In genomic region chr1:46131093-46131492, GRCh38 we compare ENCODE assay signal across 8 cellular contexts. TPM values are rescaled to one million over a fixed set of nuclear protein-coding genes. Genes with fewer than 3 reads are reported as not detected.
DNase-seq lines count a peak whose midpoint lies in the region; ATAC-seq and TF ChIP-seq lines count a peak whose summit lies in the region.

No MANE protein-coding gene starts in this region.

- no peak for DNase-seq in cardiac muscle cell (ENCODE audit: low read depth in 1 of 2, low spot score in 1 of 2)
- DNase-seq in cardiac septum (ENCODE audit: low spot score) = no peak
- no peak for DNase-seq in activated B cell treated with CpG ODN at 0.5 μM for 24 hours
- DNase-seq in immature natural killer cell = no peak
- no peak for DNase-seq in tibial nerve (ENCODE audit: low spot score in 2 of 2)
- no peak for DNase-seq in NCI-H524 treated with DMSO at 0.1 percent for 48 hours (lab: John Stamatoyannopoulos, UW)

- no peak for TF ChIP-seq CTCF in cardiac muscle cell (IDR thresholded peaks at IDR 0.05; ENCODE audit: low read depth, low read length)
- no peak for TF ChIP-seq CTCF in activated B cell treated with CpG ODN at 0.5 μM for 24 hours (IDR thresholded peaks at IDR 0.05)
- TF ChIP-seq CTCF in tibial nerve (IDR thresholded peaks at IDR 0.05) = no peak

- no peak for TF ChIP-seq EP300 in tibial nerve (IDR thresholded peaks at IDR 0.05)

- H3K27ac Mint-ChIP-seq in activated B cell treated with CpG ODN at 0.5 μM for 24 hours (no peak overlapping the region), immature natural killer cell (peak overlapping the region in 2 of 6 donors; percentile 4 to 41)

- CTCF ChIA-PET in activated B cell treated with CpG ODN at 0.5 μM for 24 hours (lab: Charles Lee) = interaction anchor here (0.6 kb wide), 1 partner anchor 151 kb away, joined by 3 read pairs; no protein-coding TSS in a partner anchor

- 2% methylated on average over 10 of the region's 10 CpGs for WGBS in tibial nerve, 2 donors

- H3K27me3 Mint-ChIP-seq in activated B cell treated with CpG ODN at 0.5 μM for 24 hours = peaks cover 30% of the 10 kb centered on the region
- H3K27me3 Mint-ChIP-seq in immature natural killer cell (ENCODE audit: low read depth in 3 of 3) = peaks cover 7 to 16% (median 10%) of the 10 kb centered on the region in 3 donors

- H3K27me3 ChIP-seq in cardiac muscle cell (no peaks in the 10 kb centered on the region), tibial nerve (peaks cover 0 to 37% of the 10 kb centered on the region in 2 donors)

- H3K4me3 ChIP-seq in cardiac muscle cell = peak overlapping the region; percentile 94
- H3K4me3 ChIP-seq in tibial nerve = peak overlapping the region; percentile 50 to 70 (median 62)

- H3K9me3 Mint-ChIP-seq in activated B cell treated with CpG ODN at 0.5 μM for 24 hours (no peaks in the 10 kb centered on the region), immature natural killer cell (peaks cover 0 to 2% (median 0%) of the 10 kb centered on the region in 6 donors)

- peaks cover 8% of the 10 kb centered on the region for H3K36me3 Mint-ChIP-seq in activated B cell treated with CpG ODN at 0.5 μM for 24 hours (ENCODE audit: low read depth)
- peaks cover 0 to 4% (median 0%) of the 10 kb centered on the region in 3 donors for H3K36me3 Mint-ChIP-seq in immature natural killer cell

- H3K9me3 ChIP-seq in cardiac muscle cell (ENCODE audit: low read depth) (no peaks in the 10 kb centered on the region), tibial nerve (no peaks in the 10 kb centered on the region)

- POLR2A ChIA-PET in activated B cell treated with CpG ODN at 0.5 μM for 24 hours (lab: Charles Lee) = interaction anchor here (0.6 to 0.7 kb wide), 3 partner anchors 53 to 451 kb away, joined by 3 to 5 read pairs (median 3); no protein-coding TSS in a partner anchor

- no peak overlapping the region for H3K27ac ChIP-seq in cardiac muscle cell
- H3K27ac ChIP-seq in tibial nerve = peak overlapping the region in 2 of 4 donors; percentile 90 to 94

- no peaks in the 10 kb centered on the region for H3K36me3 ChIP-seq in cardiac muscle cell
- no peaks in the 10 kb centered on the region for H3K36me3 ChIP-seq in tibial nerve

- H3K4me3 Mint-ChIP-seq in activated B cell treated with CpG ODN at 0.5 μM for 24 hours (peak overlapping the region; percentile 93), immature natural killer cell (peak overlapping the region; percentile 99 to 100 (median 100))

- H3K4me1 Mint-ChIP-seq in activated B cell treated with CpG ODN at 0.5 μM for 24 hours (peaks cover 25% of the 10 kb centered on the region), immature natural killer cell (peaks cover 22 to 34% of the 10 kb centered on the region in 2 donors)

- intact Hi-C loops in cardiac septum (cut with DNase I) (loop anchor here (5.0 kb wide), 3 partner anchors 94 to 239 kb away; no protein-coding TSS in a partner anchor), activated B cell treated with CpG ODN at 0.5 μM for 24 hours (cut with micrococcal nuclease) (loop anchor here (5.0 kb wide), 1 partner anchor 46 kb away; the partner anchor contains the start of genes P3R3URF and TSPAN1)

- TF ChIP-seq POLR2A in tibial nerve (IDR thresholded peaks at IDR 0.05) = no peak

- ATAC-seq in activated B cell treated with CpG ODN at 0.5 μM for 24 hours (ENCODE audit: low read depth) = no peak
- ATAC-seq in GM18861 (IDR thresholded peaks at IDR 0.05; ENCODE audit: unreplicated experiment) = no peak
- ATAC-seq in GM18498 (IDR thresholded peaks at IDR 0.05; ENCODE audit: unreplicated experiment) = no peak

- H3K4me1 ChIP-seq in cardiac muscle cell (ENCODE audit: low read depth) = peaks cover 19% of the 10 kb centered on the region
- H3K4me1 ChIP-seq in tibial nerve = peaks cover 0 to 35% (median 11%) of the 10 kb centered on the region in 4 donors

RNA-seq across cellular contexts. Expression of gene PIK3R3, which starts 1.3 kb away (rescaled TPM):
- total RNA-seq in cardiac muscle cell = 6.4 and 9.0 TPM in 2 replicates
- 6.2 and 11.5 TPM in 2 replicates for polyA plus RNA-seq in cardiac muscle cell
- total RNA-seq in cardiac septum = 55.3 TPM
- total RNA-seq in activated B cell treated with CpG ODN at 0.5 μM for 24 hours = 1.0 and 1.3 TPM in 2 replicates
- polyA plus RNA-seq in immature natural killer cell = 1 to 10 TPM; 1.6 to 7.7 (median 3.7) TPM
- total RNA-seq in tibial nerve = 10 to 100 TPM; 13.2 to 32.1 (median 23.2) TPM

RNA-seq across cellular contexts. Expression of gene TSPAN1, which starts 43.8 kb away (rescaled TPM):
- total RNA-seq in cardiac muscle cell = not detected in 2 replicates
- not detected in 2 replicates for polyA plus RNA-seq in cardiac muscle cell
- 3.0 TPM for total RNA-seq in cardiac septum
- total RNA-seq in activated B cell treated with CpG ODN at 0.5 μM for 24 hours = not detected in 2 replicates
- not detected for polyA plus RNA-seq in immature natural killer cell
- 1 to 10 TPM; 3.0 to 8.6 (median 5.6) TPM for total RNA-seq in tibial nerve

RNA-seq across cellular contexts. Expression of gene P3R3URF, which starts 45.2 kb away (rescaled TPM):
- total RNA-seq in cardiac muscle cell (not detected in 2 replicates), cardiac septum (not detected), activated B cell treated with CpG ODN at 0.5 μM for 24 hours (not detected in 2 replicates), tibial nerve (not detected)
- polyA plus RNA-seq in cardiac muscle cell (not detected in 2 replicates), immature natural killer cell (not detected)
